In genomic region chr19:11587302-11587972, GRCh38 we compare ENCODE assay signal across 8 cellular contexts. TPM values are rescaled to one million over a fixed set of nuclear protein-coding genes. Genes with fewer than 3 reads are reported as not detected.
DNase-seq lines count a peak whose midpoint lies in the region; ATAC-seq and TF ChIP-seq lines count a peak whose summit lies in the region.

No MANE protein-coding gene starts in this region.

- DNase-seq in GM06990 (ENCODE audit: extremely low read depth, insufficient read length) (peak; percentile 57), NB4 (ENCODE audit: low read depth) (peak; percentile 84), SK-N-SH (peak; percentile 85), glutamatergic neuron (peak; percentile 87), progenitor cell of endocrine pancreas (ENCODE audit: low spot score, unreplicated experiment) (peak; percentile 70), upper lobe of left lung (peak; percentile 73 to 87)
- peak; percentile 85 for DNase-seq in activated naive CD4-positive, alpha-beta T cell treated with anti-CD3 and anti-CD28 coated beads, Interleukin-2, amount 10 ng/mL, durations not matched to agents 7 days and 5 days

- TF ChIP-seq CTCF in GM06990 (IDR thresholded peaks at IDR 0.05; ENCODE audit: insufficient read depth, low read length, poor library complexity, severe bottlenecking), result peak; percentile 89
- TF ChIP-seq CTCF in NB4 (IDR thresholded peaks at IDR 0.05; ENCODE audit: low read depth, low read length), result peak; percentile 86
- peak; percentile 91 for TF ChIP-seq CTCF in SK-N-SH (IDR thresholded peaks at IDR 0.05)
- TF ChIP-seq CTCF in glutamatergic neuron (IDR thresholded peaks at IDR 0.05; ENCODE audit: partially characterized antibody, unreplicated experiment), result peak; percentile 82
- peak; percentile 77 for TF ChIP-seq CTCF in progenitor cell of endocrine pancreas (IDR thresholded peaks at IDR 0.05; ENCODE audit: unreplicated experiment)
- peak; percentile 84 to 94 (median 89) for TF ChIP-seq CTCF in upper lobe of left lung (IDR thresholded peaks at IDR 0.05)

- no peaks in the 10 kb centered on the region for H3K79me2 ChIP-seq in SK-N-SH (ENCODE audit: insufficient read depth)

- H3K9ac ChIP-seq in SK-N-SH, result no peak overlapping the region

- WGBS in SK-N-SH (ENCODE audit: low lambda C conversion rate), result 3% methylated on average over 7 of the region's 7 CpGs
- WGBS in upper lobe of left lung, 2 donors, result 0 to 7% methylated on average over 6 to 7 of the region's 7 CpGs

- TF ChIP-seq RAD21 in SK-N-SH (IDR thresholded peaks at IDR 0.05; ENCODE audit: low read length), result peak; percentile 90

- no peaks in the 10 kb centered on the region for H3K9me2 ChIP-seq in SK-N-SH

- no peaks in the 10 kb centered on the region for H3K36me3 Mint-ChIP-seq in activated naive CD4-positive, alpha-beta T cell treated with anti-CD3 and anti-CD28 coated beads, Interleukin-2, amount 10 ng/mL, durations not matched to agents 7 days and 5 days
- no peaks in the 10 kb centered on the region for H3K36me3 Mint-ChIP-seq in glutamatergic neuron (ENCODE audit: unreplicated experiment)
- no peaks in the 10 kb centered on the region for H3K36me3 Mint-ChIP-seq in progenitor cell of endocrine pancreas (ENCODE audit: insufficient read depth)

- peak overlapping the region; percentile 55; the same call in 1 of the 2 replicates for H3K4me2 ChIP-seq in SK-N-SH

- no peak overlapping the region for H3K4me3 Mint-ChIP-seq in activated naive CD4-positive, alpha-beta T cell treated with anti-CD3 and anti-CD28 coated beads, Interleukin-2, amount 10 ng/mL, durations not matched to agents 7 days and 5 days
- H3K4me3 Mint-ChIP-seq in glutamatergic neuron (ENCODE audit: unreplicated experiment) (peak overlapping the region; percentile 38), progenitor cell of endocrine pancreas (ENCODE audit: low read depth) (no peak overlapping the region)

- CTCF ChIA-PET in SK-N-SH (lab: Yijun Ruan, JAX), result interaction anchor here (0.9 to 3.1 kb wide), 7 partner anchors 9 to 293 kb away, joined by 3 to 14 read pairs (median 6); no protein-coding TSS in a partner anchor
- CTCF ChIA-PET in activated naive CD4-positive, alpha-beta T cell treated with anti-CD3 and anti-CD28 coated beads, Interleukin-2, amount 10 ng/mL, durations not matched to agents 7 days and 5 days (lab: Charles Lee), result interaction anchor here (0.6 to 12.7 kb wide), 6 partner anchors 27 to 207 kb away, joined by 3 to 127 read pairs (median 4); partner anchors contain the start of genes ECSIT and ELOF1

- H3K27me3 ChIP-seq in GM06990 (replicated peaks; ENCODE audit: control insufficient read depth, insufficient read depth, low read length), result no peaks in the 10 kb centered on the region
- no peaks in the 10 kb centered on the region for H3K27me3 ChIP-seq in SK-N-SH (ENCODE audit: insufficient read depth)
- no peaks in the 10 kb centered on the region for H3K27me3 ChIP-seq in upper lobe of left lung

- H3K9me3 ChIP-seq in SK-N-SH (no peaks in the 10 kb centered on the region), upper lobe of left lung (no peaks in the 10 kb centered on the region)

- peak overlapping the region; percentile 73 for H2AFZ ChIP-seq in SK-N-SH (ENCODE audit: low read depth)

- H3K27ac ChIP-seq in SK-N-SH (ENCODE audit: low read depth in 2 of 2, low read length in 1 of 2) (no peak overlapping the region), upper lobe of left lung (peak overlapping the region in 1 of 4 donors; percentile 1)

- H3K4me3 ChIP-seq in GM06990 (replicated peaks; ENCODE audit: low read depth, low read length) (no peak overlapping the region), NB4 (ENCODE audit: low read depth, low read length) (no peak overlapping the region), SK-N-SH (ENCODE audit: low read depth in 2 of 2, low read length in 1 of 2) (peak overlapping the region in 1 of 2 experiments; percentile 57; a peak in 1 of 4 replicates), upper lobe of left lung (no peak overlapping the region)

- no peaks in the 10 kb centered on the region for H3K9me3 Mint-ChIP-seq in activated naive CD4-positive, alpha-beta T cell treated with anti-CD3 and anti-CD28 coated beads, Interleukin-2, amount 10 ng/mL, durations not matched to agents 7 days and 5 days
- H3K9me3 Mint-ChIP-seq in glutamatergic neuron (ENCODE audit: unreplicated experiment) (peaks cover 7% of the 10 kb centered on the region), progenitor cell of endocrine pancreas (ENCODE audit: low read depth) (no peaks in the 10 kb centered on the region)

- H4K20me1 ChIP-seq in SK-N-SH (ENCODE audit: insufficient read depth), result no peaks in the 10 kb centered on the region

- peak overlapping the region; percentile 12 for H3K27ac Mint-ChIP-seq in activated naive CD4-positive, alpha-beta T cell treated with anti-CD3 and anti-CD28 coated beads, Interleukin-2, amount 10 ng/mL, durations not matched to agents 7 days and 5 days
- H3K27ac Mint-ChIP-seq in glutamatergic neuron (ENCODE audit: unreplicated experiment) (no peak overlapping the region), progenitor cell of endocrine pancreas (no peak overlapping the region)

- peak; percentile 92 to 93 for ATAC-seq in upper lobe of left lung (ENCODE audit: low FRiP score in 2 of 2)
- ATAC-seq in GM18858 (IDR thresholded peaks at IDR 0.05; ENCODE audit: unreplicated experiment), result no peak

- H3K4me1 ChIP-seq in SK-N-SH (ENCODE audit: control insufficient read depth in 1 of 2, insufficient read depth in 2 of 2, low read depth in 1 of 2, low read length in 1 of 2) (no peaks in the 10 kb centered on the region; a peak in 1 of 4 replicates), upper lobe of left lung (peaks cover 0 to 7% (median 5%) of the 10 kb centered on the region in 4 donors)

- no peak for TF ChIP-seq POLR2A in NB4 (IDR thresholded peaks at IDR 0.05; ENCODE audit: extremely low read depth, insufficient read length)
- no peak for TF ChIP-seq POLR2A in upper lobe of left lung (IDR thresholded peaks at IDR 0.05)

- H3F3A ChIP-seq in SK-N-SH (replicated peaks; ENCODE audit: insufficient read depth), result peaks cover 3% of the 10 kb centered on the region

- no peak for TF ChIP-seq EP300 in SK-N-SH (IDR thresholded peaks at IDR 0.05; ENCODE audit: borderline replicate concordance in 1 of 2, low read depth in 1 of 2, low read length in 1 of 2)
- TF ChIP-seq EP300 in upper lobe of left lung (IDR thresholded peaks at IDR 0.05), result no peak

- peaks cover 21% of the 10 kb centered on the region for H3K27me3 Mint-ChIP-seq in activated naive CD4-positive, alpha-beta T cell treated with anti-CD3 and anti-CD28 coated beads, Interleukin-2, amount 10 ng/mL, durations not matched to agents 7 days and 5 days
- H3K27me3 Mint-ChIP-seq in glutamatergic neuron (ENCODE audit: unreplicated experiment) (peaks cover 6% of the 10 kb centered on the region), progenitor cell of endocrine pancreas (peaks cover 3% of the 10 kb centered on the region)

- POLR2A ChIA-PET in SK-N-SH (lab: Yijun Ruan, JAX), result interaction anchor here (1.0 kb wide), 1 partner anchor 9 kb away, joined by 3 read pairs; no protein-coding TSS in a partner anchor

- H3K4me1 Mint-ChIP-seq in activated naive CD4-positive, alpha-beta T cell treated with anti-CD3 and anti-CD28 coated beads, Interleukin-2, amount 10 ng/mL, durations not matched to agents 7 days and 5 days, result peaks cover 9% of the 10 kb centered on the region
- H3K4me1 Mint-ChIP-seq in glutamatergic neuron (ENCODE audit: low read depth, unreplicated experiment), result peaks cover 2% of the 10 kb centered on the region
- no peaks in the 10 kb centered on the region for H3K4me1 Mint-ChIP-seq in progenitor cell of endocrine pancreas (ENCODE audit: low read depth)

- no peaks in the 10 kb centered on the region for H3K36me3 ChIP-seq in GM06990 (ENCODE audit: control insufficient read depth, insufficient read depth, low read length)
- no peaks in the 10 kb centered on the region for H3K36me3 ChIP-seq in SK-N-SH (replicated peaks in 1 of 2; ENCODE audit: control insufficient read depth in 1 of 2, insufficient read depth in 2 of 2, low read length in 1 of 2)
- H3K36me3 ChIP-seq in upper lobe of left lung, result no peaks in the 10 kb centered on the region

TF ChIP-seq in SK-N-SH, 30 proteins besides CTCF, POLR2A, EP300 and RAD21:
- TF ChIP-seq GATA2 (CRISPR knock-in tag; IDR thresholded peaks at IDR 0.05) (no peak), GABPA (IDR thresholded peaks at IDR 0.05; ENCODE audit: low read depth) (no peak), SMC3 (IDR thresholded peaks at IDR 0.05; ENCODE audit: low read depth, low read length) (peak; percentile 69), TCF12 (IDR thresholded peaks at IDR 0.05) (no peak)

RNA-seq across cellular contexts. Expression of gene ZNF627, which starts 9.8 kb away (rescaled TPM):
- 5.8 and 9.1 TPM in 2 replicates for polyA plus RNA-seq in SK-N-SH (2012; rRNA removed)
- 8.6 and 8.9 TPM in 2 replicates for polyA plus RNA-seq in SK-N-SH (2012; cell fraction: cytosol; rRNA removed)
- polyA plus RNA-seq in SK-N-SH (2012; cell fraction: nucleus; rRNA removed), result 5.3 and 11.5 TPM in 2 replicates
- total RNA-seq in glutamatergic neuron (ENCODE audit: unreplicated experiment) (48.2 TPM), progenitor cell of endocrine pancreas (31.9 and 33.6 TPM in 2 replicates), upper lobe of left lung (10 to 100 TPM in 3 of 6 donors, 1 to 10 TPM in 3; 3.9 to 14.8 (median 10.2) TPM)

RNA-seq across cellular contexts. Expression of gene ACP5, which starts 10.0 kb away (rescaled TPM):
- 0.87 and 1.6 TPM in 2 replicates for polyA plus RNA-seq in SK-N-SH (2012; rRNA removed)
- 0.64 and 0.72 TPM in 2 replicates for polyA plus RNA-seq in SK-N-SH (2012; cell fraction: cytosol; rRNA removed)
- 0.88 and 1.6 TPM in 2 replicates for polyA plus RNA-seq in SK-N-SH (2012; cell fraction: nucleus; rRNA removed)
- total RNA-seq in glutamatergic neuron (ENCODE audit: unreplicated experiment) (not detected), progenitor cell of endocrine pancreas (1.6 and 2.7 TPM in 2 replicates), upper lobe of left lung (100 to 1,000 TPM; 169 to 650 (median 349) TPM)

RNA-seq across cellular contexts. Expression of gene ELOF1, which starts 28.4 kb away (rescaled TPM):
- polyA plus RNA-seq in SK-N-SH (2012; rRNA removed), result 139 and 157 TPM in 2 replicates
- polyA plus RNA-seq in SK-N-SH (2012; cell fraction: cytosol; rRNA removed), result 66.9 and 93.0 TPM in 2 replicates
- 43.6 and 56.5 TPM in 2 replicates for polyA plus RNA-seq in SK-N-SH (2012; cell fraction: nucleus; rRNA removed)
- total RNA-seq in glutamatergic neuron (ENCODE audit: unreplicated experiment) (50.7 TPM), progenitor cell of endocrine pancreas (48.7 and 56.5 TPM in 2 replicates), upper lobe of left lung (10 to 100 TPM; 21.0 to 58.3 (median 42.9) TPM)

RNA-seq across cellular contexts. Expression of gene CNN1, which starts 48.8 kb away (rescaled TPM):
- 4.6 and 6.6 TPM in 2 replicates for polyA plus RNA-seq in SK-N-SH (2012; rRNA removed)
- polyA plus RNA-seq in SK-N-SH (2012; cell fraction: cytosol; rRNA removed), result 5.3 and 5.7 TPM in 2 replicates
- polyA plus RNA-seq in SK-N-SH (2012; cell fraction: nucleus; rRNA removed), result 5.1 and 5.9 TPM in 2 replicates
- total RNA-seq in glutamatergic neuron (ENCODE audit: unreplicated experiment) (2.3 TPM), progenitor cell of endocrine pancreas (3.2 and 9.0 TPM in 2 replicates), upper lobe of left lung (10 to 100 TPM in 5 of 6 donors, 1 to 10 TPM in 1; 3.1 to 47.9 (median 20.7) TPM)

RNA-seq across cellular contexts. Expression of gene ECSIT, which starts 58.5 kb away (rescaled TPM):
- 35.6 and 43.8 TPM in 2 replicates for polyA plus RNA-seq in SK-N-SH (2012; rRNA removed)
- 20.7 and 27.9 TPM in 2 replicates for polyA plus RNA-seq in SK-N-SH (2012; cell fraction: cytosol; rRNA removed)
- polyA plus RNA-seq in SK-N-SH (2012; cell fraction: nucleus; rRNA removed), result 72.2 and 94.5 TPM in 2 replicates
- total RNA-seq in glutamatergic neuron (ENCODE audit: unreplicated experiment) (43.2 TPM), progenitor cell of endocrine pancreas (36.1 and 38.5 TPM in 2 replicates), upper lobe of left lung (10 to 100 TPM; 32.1 to 77.5 (median 48.6) TPM)

Comparison
In these comparisons a context has a peak if more than half of its experiments do, and no peak if none do; other contexts are left out.
1. RNA of gene ACP5, which starts 10.0 kb away (total RNA-seq): 169 to 650 TPM in upper lobe of left lung; 1.6 to 2.7 TPM in progenitor cell of endocrine pancreas and not detected in glutamatergic neuron (single experiment); every median in the first group is over 10 times any median in the second.
2. Peak in every context shown above with its lines, with median percentiles within 50 percentile points of each other: DNase-seq and CTCF ChIP-seq.